ENCODE assay signal across 1 cellular context in the genomic region with DNA sequence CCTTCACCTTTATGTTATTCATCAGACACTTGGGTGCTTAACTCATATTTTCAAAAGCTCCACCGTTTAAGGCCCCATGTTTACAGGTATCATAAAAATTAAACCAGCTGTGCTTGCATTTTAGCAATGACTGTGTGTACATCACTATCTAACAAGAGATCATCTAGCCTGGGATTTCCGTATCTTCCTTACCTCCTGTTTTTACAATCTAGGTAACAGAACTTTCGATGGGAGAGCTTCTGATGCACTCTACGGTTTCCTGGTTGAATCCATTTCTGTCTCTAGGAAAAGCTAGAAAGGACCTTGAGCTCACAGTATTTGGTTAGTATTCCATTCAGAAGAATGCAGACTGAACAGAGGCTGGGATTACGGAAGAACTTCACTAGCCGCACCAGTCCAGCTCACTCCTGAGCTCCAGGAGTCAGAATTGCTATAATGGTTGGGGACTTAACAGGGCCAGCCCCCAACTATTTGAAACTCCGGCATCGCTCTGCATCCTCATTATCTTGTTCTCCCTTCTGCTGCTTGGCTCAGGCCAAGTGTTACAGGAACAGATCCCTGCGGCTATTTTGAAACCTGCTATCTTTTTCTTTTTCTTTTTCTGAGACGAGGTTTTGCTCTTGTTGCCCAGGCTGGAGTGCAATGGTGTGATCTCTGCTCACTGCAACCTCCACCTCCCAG.
TF ChIP-seq lines count a peak whose summit lies in the region.

No MANE protein-coding gene starts in this region.

TF ChIP-seq in HepG2, 621 proteins besides CTCF, POLR2A, EP300 and RAD21 (continued from another document and continues in another):
- TF ChIP-seq, protein P1, sequence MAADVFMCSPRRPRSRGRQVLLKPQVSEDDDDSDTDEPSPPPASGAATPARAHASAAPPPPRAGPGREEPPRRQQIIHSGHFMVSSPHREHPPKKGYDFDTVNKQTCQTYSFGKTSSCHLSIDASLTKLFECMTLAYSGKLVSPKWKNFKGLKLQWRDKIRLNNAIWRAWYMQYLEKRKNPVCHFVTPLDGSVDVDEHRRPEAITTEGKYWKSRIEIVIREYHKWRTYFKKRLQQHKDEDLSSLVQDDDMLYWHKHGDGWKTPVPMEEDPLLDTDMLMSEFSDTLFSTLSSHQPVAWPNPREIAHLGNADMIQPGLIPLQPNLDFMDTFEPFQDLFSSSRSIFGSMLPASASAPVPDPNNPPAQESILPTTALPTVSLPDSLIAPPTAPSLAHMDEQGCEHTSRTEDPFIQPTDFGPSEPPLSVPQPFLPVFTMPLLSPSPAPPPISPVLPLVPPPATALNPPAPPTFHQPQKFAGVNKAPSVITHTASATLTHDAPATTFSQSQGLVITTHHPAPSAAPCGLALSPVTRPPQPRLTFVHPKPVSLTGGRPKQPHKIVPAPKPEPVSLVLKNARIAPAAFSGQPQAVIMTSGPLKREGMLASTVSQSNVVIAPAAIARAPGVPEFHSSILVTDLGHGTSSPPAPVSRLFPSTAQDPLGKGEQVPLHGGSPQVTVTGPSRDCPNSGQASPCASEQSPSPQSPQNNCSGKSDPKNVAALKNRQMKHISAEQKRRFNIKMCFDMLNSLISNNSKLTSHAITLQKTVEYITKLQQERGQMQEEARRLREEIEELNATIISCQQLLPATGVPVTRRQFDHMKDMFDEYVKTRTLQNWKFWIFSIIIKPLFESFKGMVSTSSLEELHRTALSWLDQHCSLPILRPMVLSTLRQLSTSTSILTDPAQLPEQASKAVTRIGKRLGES (CRISPR knock-in tag; IDR thresholded peaks at IDR 0.05; ENCODE audit: borderline replicate concordance) = no peak
- TF ChIP-seq, protein P2, sequence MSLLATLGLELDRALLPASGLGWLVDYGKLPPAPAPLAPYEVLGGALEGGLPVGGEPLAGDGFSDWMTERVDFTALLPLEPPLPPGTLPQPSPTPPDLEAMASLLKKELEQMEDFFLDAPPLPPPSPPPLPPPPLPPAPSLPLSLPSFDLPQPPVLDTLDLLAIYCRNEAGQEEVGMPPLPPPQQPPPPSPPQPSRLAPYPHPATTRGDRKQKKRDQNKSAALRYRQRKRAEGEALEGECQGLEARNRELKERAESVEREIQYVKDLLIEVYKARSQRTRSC (CRISPR knock-in tag; IDR thresholded peaks at IDR 0.05; ENCODE audit: low read depth) = no peak
- TF ChIP-seq MEIS1 (CRISPR knock-in tag; IDR thresholded peaks at IDR 0.05; ENCODE audit: borderline replicate concordance) (no peak), PHF21A (CRISPR knock-in tag; IDR thresholded peaks at IDR 0.05) (no peak), ZNF780A (CRISPR knock-in tag; IDR thresholded peaks at IDR 0.05) (no peak), ZBTB42 (CRISPR knock-in tag; IDR thresholded peaks at IDR 0.05) (no peak), SMYD3 (CRISPR knock-in tag; IDR thresholded peaks at IDR 0.05) (no peak), ATF7-NPFF (CRISPR knock-in tag; IDR thresholded peaks at IDR 0.05; ENCODE audit: low read depth) (0 out of 2 replicates have a peak, but pooled peaks have one; percentile 40), ZNF564 (CRISPR knock-in tag; IDR thresholded peaks at IDR 0.05) (no peak), HDAC2 (CRISPR knock-in tag; IDR thresholded peaks at IDR 0.05) (no peak), SRSF9 (IDR thresholded peaks at IDR 0.05; ENCODE audit: borderline replicate concordance, insufficient read depth, low read depth, low read length, poor library complexity, severe bottlenecking) (no peak), MAFK (conservative IDR thresholded peaks at IDR 0.05 in 1 of 2, IDR thresholded peaks at IDR 0.05 in 1 of 2; ENCODE audit: low read length in 2 of 2) (0 out of 4 replicates have a peak, but pooled peaks of 1 of the 2 experiments have one; percentile 22), MYNN (CRISPR knock-in tag; IDR thresholded peaks at IDR 0.05; ENCODE audit: low read depth) (no peak), YEATS2 (CRISPR knock-in tag; IDR thresholded peaks at IDR 0.05; ENCODE audit: borderline replicate concordance) (no peak), ZNF629 (CRISPR knock-in tag; conservative IDR thresholded peaks at IDR 0.05) (no peak), ARNT2 (CRISPR knock-in tag; IDR thresholded peaks at IDR 0.05; ENCODE audit: low read depth) (no peak), ZNF451 (CRISPR knock-in tag; IDR thresholded peaks at IDR 0.05) (no peak), KDM5A (IDR thresholded peaks at IDR 0.05; ENCODE audit: borderline replicate concordance, low read length) (no peak), NFE2L2 (IDR thresholded peaks at IDR 0.05; ENCODE audit: low read length) (no peak), SP140L (CRISPR knock-in tag; IDR thresholded peaks at IDR 0.05; ENCODE audit: borderline replicate concordance) (no peak), RBM22 (optimal IDR thresholded peaks at IDR 0.05; ENCODE audit: low read length) (peak; percentile 94), AGO2 (optimal IDR thresholded peaks at IDR 0.05; ENCODE audit: low read depth, low read length) (peak; percentile 28), FIP1L1 (IDR thresholded peaks at IDR 0.05; ENCODE audit: borderline replicate concordance, insufficient read depth, low read depth, low read length) (no peak)
- TF ChIP-seq, protein P3, sequence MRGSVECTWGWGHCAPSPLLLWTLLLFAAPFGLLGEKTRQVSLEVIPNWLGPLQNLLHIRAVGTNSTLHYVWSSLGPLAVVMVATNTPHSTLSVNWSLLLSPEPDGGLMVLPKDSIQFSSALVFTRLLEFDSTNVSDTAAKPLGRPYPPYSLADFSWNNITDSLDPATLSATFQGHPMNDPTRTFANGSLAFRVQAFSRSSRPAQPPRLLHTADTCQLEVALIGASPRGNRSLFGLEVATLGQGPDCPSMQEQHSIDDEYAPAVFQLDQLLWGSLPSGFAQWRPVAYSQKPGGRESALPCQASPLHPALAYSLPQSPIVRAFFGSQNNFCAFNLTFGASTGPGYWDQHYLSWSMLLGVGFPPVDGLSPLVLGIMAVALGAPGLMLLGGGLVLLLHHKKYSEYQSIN (CRISPR knock-in tag; IDR thresholded peaks at IDR 0.05; ENCODE audit: borderline replicate concordance) = no peak
- TF ChIP-seq, protein P4, sequence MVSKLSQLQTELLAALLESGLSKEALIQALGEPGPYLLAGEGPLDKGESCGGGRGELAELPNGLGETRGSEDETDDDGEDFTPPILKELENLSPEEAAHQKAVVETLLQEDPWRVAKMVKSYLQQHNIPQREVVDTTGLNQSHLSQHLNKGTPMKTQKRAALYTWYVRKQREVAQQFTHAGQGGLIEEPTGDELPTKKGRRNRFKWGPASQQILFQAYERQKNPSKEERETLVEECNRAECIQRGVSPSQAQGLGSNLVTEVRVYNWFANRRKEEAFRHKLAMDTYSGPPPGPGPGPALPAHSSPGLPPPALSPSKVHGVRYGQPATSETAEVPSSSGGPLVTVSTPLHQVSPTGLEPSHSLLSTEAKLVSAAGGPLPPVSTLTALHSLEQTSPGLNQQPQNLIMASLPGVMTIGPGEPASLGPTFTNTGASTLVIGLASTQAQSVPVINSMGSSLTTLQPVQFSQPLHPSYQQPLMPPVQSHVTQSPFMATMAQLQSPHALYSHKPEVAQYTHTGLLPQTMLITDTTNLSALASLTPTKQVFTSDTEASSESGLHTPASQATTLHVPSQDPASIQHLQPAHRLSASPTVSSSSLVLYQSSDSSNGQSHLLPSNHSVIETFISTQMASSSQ (IDR thresholded peaks at IDR 0.05; ENCODE audit: low read depth) = no peak
- TF ChIP-seq, protein P4 (CRISPR knock-in tag; IDR thresholded peaks at IDR 0.05; ENCODE audit: borderline replicate concordance) = no peak
- TF ChIP-seq, protein P5, sequence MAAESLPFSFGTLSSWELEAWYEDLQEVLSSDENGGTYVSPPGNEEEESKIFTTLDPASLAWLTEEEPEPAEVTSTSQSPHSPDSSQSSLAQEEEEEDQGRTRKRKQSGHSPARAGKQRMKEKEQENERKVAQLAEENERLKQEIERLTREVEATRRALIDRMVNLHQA (CRISPR knock-in tag; IDR thresholded peaks at IDR 0.05) = no peak
- TF ChIP-seq, protein P6, sequence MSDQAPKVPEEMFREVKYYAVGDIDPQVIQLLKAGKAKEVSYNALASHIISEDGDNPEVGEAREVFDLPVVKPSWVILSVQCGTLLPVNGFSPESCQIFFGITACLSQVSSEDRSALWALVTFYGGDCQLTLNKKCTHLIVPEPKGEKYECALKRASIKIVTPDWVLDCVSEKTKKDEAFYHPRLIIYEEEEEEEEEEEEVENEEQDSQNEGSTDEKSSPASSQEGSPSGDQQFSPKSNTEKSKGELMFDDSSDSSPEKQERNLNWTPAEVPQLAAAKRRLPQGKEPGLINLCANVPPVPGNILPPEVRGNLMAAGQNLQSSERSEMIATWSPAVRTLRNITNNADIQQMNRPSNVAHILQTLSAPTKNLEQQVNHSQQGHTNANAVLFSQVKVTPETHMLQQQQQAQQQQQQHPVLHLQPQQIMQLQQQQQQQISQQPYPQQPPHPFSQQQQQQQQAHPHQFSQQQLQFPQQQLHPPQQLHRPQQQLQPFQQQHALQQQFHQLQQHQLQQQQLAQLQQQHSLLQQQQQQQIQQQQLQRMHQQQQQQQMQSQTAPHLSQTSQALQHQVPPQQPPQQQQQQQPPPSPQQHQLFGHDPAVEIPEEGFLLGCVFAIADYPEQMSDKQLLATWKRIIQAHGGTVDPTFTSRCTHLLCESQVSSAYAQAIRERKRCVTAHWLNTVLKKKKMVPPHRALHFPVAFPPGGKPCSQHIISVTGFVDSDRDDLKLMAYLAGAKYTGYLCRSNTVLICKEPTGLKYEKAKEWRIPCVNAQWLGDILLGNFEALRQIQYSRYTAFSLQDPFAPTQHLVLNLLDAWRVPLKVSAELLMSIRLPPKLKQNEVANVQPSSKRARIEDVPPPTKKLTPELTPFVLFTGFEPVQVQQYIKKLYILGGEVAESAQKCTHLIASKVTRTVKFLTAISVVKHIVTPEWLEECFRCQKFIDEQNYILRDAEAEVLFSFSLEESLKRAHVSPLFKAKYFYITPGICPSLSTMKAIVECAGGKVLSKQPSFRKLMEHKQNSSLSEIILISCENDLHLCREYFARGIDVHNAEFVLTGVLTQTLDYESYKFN (CRISPR knock-in tag; conservative IDR thresholded peaks at IDR 0.05) = no peak
- TF ChIP-seq, protein P7, sequence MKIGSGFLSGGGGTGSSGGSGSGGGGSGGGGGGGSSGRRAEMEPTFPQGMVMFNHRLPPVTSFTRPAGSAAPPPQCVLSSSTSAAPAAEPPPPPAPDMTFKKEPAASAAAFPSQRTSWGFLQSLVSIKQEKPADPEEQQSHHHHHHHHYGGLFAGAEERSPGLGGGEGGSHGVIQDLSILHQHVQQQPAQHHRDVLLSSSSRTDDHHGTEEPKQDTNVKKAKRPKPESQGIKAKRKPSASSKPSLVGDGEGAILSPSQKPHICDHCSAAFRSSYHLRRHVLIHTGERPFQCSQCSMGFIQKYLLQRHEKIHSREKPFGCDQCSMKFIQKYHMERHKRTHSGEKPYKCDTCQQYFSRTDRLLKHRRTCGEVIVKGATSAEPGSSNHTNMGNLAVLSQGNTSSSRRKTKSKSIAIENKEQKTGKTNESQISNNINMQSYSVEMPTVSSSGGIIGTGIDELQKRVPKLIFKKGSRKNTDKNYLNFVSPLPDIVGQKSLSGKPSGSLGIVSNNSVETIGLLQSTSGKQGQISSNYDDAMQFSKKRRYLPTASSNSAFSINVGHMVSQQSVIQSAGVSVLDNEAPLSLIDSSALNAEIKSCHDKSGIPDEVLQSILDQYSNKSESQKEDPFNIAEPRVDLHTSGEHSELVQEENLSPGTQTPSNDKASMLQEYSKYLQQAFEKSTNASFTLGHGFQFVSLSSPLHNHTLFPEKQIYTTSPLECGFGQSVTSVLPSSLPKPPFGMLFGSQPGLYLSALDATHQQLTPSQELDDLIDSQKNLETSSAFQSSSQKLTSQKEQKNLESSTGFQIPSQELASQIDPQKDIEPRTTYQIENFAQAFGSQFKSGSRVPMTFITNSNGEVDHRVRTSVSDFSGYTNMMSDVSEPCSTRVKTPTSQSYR (CRISPR knock-in tag; IDR thresholded peaks at IDR 0.05; ENCODE audit: borderline replicate concordance) = no peak
- TF ChIP-seq, protein P8, sequence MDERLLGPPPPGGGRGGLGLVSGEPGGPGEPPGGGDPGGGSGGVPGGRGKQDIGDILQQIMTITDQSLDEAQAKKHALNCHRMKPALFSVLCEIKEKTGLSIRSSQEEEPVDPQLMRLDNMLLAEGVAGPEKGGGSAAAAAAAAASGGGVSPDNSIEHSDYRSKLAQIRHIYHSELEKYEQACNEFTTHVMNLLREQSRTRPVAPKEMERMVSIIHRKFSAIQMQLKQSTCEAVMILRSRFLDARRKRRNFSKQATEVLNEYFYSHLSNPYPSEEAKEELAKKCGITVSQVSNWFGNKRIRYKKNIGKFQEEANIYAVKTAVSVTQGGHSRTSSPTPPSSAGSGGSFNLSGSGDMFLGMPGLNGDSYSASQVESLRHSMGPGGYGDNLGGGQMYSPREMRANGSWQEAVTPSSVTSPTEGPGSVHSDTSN (CRISPR knock-in tag; IDR thresholded peaks at IDR 0.05) = no peak
- TF ChIP-seq, protein P9, sequence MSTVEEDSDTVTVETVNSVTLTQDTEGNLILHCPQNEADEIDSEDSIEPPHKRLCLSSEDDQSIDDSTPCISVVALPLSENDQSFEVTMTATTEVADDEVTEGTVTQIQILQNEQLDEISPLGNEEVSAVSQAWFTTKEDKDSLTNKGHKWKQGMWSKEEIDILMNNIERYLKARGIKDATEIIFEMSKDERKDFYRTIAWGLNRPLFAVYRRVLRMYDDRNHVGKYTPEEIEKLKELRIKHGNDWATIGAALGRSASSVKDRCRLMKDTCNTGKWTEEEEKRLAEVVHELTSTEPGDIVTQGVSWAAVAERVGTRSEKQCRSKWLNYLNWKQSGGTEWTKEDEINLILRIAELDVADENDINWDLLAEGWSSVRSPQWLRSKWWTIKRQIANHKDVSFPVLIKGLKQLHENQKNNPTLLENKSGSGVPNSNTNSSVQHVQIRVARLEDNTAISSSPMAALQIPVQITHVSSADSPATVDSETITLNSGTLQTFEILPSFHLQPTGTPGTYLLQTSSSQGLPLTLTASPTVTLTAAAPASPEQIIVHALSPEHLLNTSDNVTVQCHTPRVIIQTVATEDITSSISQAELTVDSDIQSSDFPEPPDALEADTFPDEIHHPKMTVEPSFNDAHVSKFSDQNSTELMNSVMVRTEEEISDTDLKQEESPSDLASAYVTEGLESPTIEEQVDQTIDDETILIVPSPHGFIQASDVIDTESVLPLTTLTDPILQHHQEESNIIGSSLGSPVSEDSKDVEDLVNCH (CRISPR knock-in tag; IDR thresholded peaks at IDR 0.05) = no peak
- TF ChIP-seq, protein P10, sequence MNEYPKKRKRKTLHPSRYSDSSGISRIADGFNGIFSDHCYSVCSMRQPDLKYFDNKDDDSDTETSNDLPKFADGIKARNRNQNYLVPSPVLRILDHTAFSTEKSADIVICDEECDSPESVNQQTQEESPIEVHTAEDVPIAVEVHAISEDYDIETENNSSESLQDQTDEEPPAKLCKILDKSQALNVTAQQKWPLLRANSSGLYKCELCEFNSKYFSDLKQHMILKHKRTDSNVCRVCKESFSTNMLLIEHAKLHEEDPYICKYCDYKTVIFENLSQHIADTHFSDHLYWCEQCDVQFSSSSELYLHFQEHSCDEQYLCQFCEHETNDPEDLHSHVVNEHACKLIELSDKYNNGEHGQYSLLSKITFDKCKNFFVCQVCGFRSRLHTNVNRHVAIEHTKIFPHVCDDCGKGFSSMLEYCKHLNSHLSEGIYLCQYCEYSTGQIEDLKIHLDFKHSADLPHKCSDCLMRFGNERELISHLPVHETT (CRISPR knock-in tag; conservative IDR thresholded peaks at IDR 0.05) = no peak
